Comparison of ENCODE assay signal across 1 cellular context in the genomic region with DNA sequence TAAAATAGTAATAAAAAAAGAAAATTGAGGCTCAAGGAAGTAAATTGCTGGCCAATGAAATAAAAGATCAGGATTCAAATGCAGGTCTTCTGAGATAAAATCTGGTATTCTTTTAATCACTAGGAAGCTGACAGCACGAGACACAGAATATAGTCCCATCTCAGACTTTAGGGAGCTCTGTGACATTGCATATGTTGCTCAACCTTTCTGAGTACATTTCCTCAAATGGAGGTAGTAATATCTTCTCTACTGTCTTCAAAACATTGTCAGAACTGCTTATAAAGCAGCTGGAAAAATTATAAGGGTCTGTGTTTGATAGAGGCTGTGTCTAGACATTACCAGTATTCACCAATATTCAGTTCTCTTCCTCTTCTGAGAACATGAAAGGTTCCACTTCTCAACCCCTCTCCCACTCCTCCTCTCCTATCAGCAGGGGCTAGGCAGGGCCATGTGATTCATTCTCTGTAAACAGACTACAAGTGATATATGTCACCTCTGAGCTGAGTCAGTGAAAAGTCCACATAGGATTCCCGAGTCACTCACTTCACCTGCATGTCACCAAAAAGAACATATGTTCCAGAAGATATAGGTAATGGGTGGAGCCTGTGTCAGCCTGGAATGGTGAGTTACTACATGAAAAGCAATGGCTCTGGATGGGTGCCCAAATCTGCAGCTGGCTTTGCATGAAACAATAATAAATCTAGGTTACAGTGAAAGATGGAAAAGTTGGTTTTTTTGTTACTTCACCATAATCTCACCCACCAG.
TF ChIP-seq lines count a peak whose summit lies in the region.

No MANE protein-coding gene starts in this region.

TF ChIP-seq in K562, 482 proteins besides CTCF, POLR2A, EP300 and RAD21 (continued from another document and continues in another):
- TF ChIP-seq, protein P1, sequence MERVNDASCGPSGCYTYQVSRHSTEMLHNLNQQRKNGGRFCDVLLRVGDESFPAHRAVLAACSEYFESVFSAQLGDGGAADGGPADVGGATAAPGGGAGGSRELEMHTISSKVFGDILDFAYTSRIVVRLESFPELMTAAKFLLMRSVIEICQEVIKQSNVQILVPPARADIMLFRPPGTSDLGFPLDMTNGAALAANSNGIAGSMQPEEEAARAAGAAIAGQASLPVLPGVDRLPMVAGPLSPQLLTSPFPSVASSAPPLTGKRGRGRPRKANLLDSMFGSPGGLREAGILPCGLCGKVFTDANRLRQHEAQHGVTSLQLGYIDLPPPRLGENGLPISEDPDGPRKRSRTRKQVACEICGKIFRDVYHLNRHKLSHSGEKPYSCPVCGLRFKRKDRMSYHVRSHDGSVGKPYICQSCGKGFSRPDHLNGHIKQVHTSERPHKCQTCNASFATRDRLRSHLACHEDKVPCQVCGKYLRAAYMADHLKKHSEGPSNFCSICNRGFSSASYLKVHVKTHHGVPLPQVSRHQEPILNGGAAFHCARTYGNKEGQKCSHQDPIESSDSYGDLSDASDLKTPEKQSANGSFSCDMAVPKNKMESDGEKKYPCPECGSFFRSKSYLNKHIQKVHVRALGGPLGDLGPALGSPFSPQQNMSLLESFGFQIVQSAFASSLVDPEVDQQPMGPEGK (CRISPR knock-in tag; IDR thresholded peaks at IDR 0.05; ENCODE audit: borderline replicate concordance), result no peak
- TF ChIP-seq PHF21A (IDR thresholded peaks at IDR 0.05; ENCODE audit: borderline replicate concordance, low read depth) (no peak), GABPB2 (CRISPR knock-in tag; conservative IDR thresholded peaks at IDR 0.05) (no peak), ZNF217 (CRISPR knock-in tag; IDR thresholded peaks at IDR 0.05) (no peak), TCFL5 (CRISPR knock-in tag; conservative IDR thresholded peaks at IDR 0.05) (no peak), SIX5 (IDR thresholded peaks at IDR 0.05; ENCODE audit: borderline replicate concordance in 1 of 2, insufficient read depth in 1 of 2, low read depth in 1 of 2, low read length in 2 of 2) (no peak), HEY1 (CRISPR knock-in tag; IDR thresholded peaks at IDR 0.05; ENCODE audit: borderline replicate concordance) (no peak), XRCC4 (IDR thresholded peaks at IDR 0.05; ENCODE audit: extremely low read depth, insufficient read depth, insufficient read length) (no peak), RBM22 (IDR thresholded peaks at IDR 0.05; ENCODE audit: low read depth, low read length, poor library complexity, severe bottlenecking) (no peak), NFE2L1 (tag; IDR thresholded peaks at IDR 0.05; ENCODE audit: borderline replicate concordance, low read depth) (no peak), RBFOX2 (IDR thresholded peaks at IDR 0.05; ENCODE audit: low read depth, low read length) (no peak), ZNF707 (CRISPR knock-in tag; conservative IDR thresholded peaks at IDR 0.05) (no peak), ZNF311 (CRISPR knock-in tag; IDR thresholded peaks at IDR 0.05) (no peak), ELF1 (tag; IDR thresholded peaks at IDR 0.05) (no peak), DMBX1 (CRISPR knock-in tag; IDR thresholded peaks at IDR 0.05; ENCODE audit: borderline replicate concordance) (no peak), ZC3H4 (CRISPR knock-in tag; IDR thresholded peaks at IDR 0.05; ENCODE audit: borderline replicate concordance) (no peak), NFIX (CRISPR knock-in tag; IDR thresholded peaks at IDR 0.05; ENCODE audit: low read depth) (no peak), JUN (IDR thresholded peaks at IDR 0.05; ENCODE audit: borderline replicate concordance, low read depth, low read length) (peak; percentile 91), JUN (CRISPR knock-in tag; IDR thresholded peaks at IDR 0.05; ENCODE audit: borderline replicate concordance) (no peak), TOE1 (IDR thresholded peaks at IDR 0.05; ENCODE audit: borderline replicate concordance) (peak; percentile 58; the same call in 1 of the 2 replicates), TOE1 (CRISPR knock-in tag; IDR thresholded peaks at IDR 0.05; ENCODE audit: borderline replicate concordance, low read depth) (no peak), HNRNPL (IDR thresholded peaks at IDR 0.05; ENCODE audit: low read depth, low read length) (no peak), GATAD2B (IDR thresholded peaks at IDR 0.05; ENCODE audit: borderline replicate concordance) (no peak)
- TF ChIP-seq, protein P2, sequence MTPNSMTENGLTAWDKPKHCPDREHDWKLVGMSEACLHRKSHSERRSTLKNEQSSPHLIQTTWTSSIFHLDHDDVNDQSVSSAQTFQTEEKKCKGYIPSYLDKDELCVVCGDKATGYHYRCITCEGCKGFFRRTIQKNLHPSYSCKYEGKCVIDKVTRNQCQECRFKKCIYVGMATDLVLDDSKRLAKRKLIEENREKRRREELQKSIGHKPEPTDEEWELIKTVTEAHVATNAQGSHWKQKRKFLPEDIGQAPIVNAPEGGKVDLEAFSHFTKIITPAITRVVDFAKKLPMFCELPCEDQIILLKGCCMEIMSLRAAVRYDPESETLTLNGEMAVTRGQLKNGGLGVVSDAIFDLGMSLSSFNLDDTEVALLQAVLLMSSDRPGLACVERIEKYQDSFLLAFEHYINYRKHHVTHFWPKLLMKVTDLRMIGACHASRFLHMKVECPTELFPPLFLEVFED (CRISPR knock-in tag; conservative IDR thresholded peaks at IDR 0.05), result no peak
- TF ChIP-seq, protein P3, sequence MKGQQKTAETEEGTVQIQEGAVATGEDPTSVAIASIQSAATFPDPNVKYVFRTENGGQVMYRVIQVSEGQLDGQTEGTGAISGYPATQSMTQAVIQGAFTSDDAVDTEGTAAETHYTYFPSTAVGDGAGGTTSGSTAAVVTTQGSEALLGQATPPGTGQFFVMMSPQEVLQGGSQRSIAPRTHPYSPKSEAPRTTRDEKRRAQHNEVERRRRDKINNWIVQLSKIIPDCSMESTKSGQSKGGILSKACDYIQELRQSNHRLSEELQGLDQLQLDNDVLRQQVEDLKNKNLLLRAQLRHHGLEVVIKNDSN (CRISPR knock-in tag; IDR thresholded peaks at IDR 0.05), result peak; percentile 74
- TF ChIP-seq, protein P4, sequence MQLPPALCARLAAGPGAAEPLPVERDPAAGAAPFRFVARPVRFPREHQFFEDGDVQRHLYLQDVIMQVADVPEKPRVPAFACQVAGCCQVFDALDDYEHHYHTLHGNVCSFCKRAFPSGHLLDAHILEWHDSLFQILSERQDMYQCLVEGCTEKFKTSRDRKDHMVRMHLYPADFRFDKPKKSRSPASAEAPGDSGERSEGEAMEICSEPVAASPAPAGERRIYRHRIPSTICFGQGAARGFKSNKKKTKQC (CRISPR knock-in tag; IDR thresholded peaks at IDR 0.05), result no peak
- TF ChIP-seq, protein P5, sequence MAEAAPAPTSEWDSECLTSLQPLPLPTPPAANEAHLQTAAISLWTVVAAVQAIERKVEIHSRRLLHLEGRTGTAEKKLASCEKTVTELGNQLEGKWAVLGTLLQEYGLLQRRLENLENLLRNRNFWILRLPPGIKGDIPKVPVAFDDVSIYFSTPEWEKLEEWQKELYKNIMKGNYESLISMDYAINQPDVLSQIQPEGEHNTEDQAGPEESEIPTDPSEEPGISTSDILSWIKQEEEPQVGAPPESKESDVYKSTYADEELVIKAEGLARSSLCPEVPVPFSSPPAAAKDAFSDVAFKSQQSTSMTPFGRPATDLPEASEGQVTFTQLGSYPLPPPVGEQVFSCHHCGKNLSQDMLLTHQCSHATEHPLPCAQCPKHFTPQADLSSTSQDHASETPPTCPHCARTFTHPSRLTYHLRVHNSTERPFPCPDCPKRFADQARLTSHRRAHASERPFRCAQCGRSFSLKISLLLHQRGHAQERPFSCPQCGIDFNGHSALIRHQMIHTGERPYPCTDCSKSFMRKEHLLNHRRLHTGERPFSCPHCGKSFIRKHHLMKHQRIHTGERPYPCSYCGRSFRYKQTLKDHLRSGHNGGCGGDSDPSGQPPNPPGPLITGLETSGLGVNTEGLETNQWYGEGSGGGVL (CRISPR knock-in tag; IDR thresholded peaks at IDR 0.05), result no peak
- TF ChIP-seq, protein P6, sequence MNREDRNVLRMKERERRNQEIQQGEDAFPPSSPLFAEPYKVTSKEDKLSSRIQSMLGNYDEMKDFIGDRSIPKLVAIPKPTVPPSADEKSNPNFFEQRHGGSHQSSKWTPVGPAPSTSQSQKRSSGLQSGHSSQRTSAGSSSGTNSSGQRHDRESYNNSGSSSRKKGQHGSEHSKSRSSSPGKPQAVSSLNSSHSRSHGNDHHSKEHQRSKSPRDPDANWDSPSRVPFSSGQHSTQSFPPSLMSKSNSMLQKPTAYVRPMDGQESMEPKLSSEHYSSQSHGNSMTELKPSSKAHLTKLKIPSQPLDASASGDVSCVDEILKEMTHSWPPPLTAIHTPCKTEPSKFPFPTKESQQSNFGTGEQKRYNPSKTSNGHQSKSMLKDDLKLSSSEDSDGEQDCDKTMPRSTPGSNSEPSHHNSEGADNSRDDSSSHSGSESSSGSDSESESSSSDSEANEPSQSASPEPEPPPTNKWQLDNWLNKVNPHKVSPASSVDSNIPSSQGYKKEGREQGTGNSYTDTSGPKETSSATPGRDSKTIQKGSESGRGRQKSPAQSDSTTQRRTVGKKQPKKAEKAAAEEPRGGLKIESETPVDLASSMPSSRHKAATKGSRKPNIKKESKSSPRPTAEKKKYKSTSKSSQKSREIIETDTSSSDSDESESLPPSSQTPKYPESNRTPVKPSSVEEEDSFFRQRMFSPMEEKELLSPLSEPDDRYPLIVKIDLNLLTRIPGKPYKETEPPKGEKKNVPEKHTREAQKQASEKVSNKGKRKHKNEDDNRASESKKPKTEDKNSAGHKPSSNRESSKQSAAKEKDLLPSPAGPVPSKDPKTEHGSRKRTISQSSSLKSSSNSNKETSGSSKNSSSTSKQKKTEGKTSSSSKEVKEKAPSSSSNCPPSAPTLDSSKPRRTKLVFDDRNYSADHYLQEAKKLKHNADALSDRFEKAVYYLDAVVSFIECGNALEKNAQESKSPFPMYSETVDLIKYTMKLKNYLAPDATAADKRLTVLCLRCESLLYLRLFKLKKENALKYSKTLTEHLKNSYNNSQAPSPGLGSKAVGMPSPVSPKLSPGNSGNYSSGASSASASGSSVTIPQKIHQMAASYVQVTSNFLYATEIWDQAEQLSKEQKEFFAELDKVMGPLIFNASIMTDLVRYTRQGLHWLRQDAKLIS (CRISPR knock-in tag; IDR thresholded peaks at IDR 0.05), result no peak
- TF ChIP-seq, protein P7, sequence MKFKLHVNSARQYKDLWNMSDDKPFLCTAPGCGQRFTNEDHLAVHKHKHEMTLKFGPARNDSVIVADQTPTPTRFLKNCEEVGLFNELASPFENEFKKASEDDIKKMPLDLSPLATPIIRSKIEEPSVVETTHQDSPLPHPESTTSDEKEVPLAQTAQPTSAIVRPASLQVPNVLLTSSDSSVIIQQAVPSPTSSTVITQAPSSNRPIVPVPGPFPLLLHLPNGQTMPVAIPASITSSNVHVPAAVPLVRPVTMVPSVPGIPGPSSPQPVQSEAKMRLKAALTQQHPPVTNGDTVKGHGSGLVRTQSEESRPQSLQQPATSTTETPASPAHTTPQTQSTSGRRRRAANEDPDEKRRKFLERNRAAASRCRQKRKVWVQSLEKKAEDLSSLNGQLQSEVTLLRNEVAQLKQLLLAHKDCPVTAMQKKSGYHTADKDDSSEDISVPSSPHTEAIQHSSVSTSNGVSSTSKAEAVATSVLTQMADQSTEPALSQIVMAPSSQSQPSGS (CRISPR knock-in tag; IDR thresholded peaks at IDR 0.05), result no peak
- TF ChIP-seq, protein P8, sequence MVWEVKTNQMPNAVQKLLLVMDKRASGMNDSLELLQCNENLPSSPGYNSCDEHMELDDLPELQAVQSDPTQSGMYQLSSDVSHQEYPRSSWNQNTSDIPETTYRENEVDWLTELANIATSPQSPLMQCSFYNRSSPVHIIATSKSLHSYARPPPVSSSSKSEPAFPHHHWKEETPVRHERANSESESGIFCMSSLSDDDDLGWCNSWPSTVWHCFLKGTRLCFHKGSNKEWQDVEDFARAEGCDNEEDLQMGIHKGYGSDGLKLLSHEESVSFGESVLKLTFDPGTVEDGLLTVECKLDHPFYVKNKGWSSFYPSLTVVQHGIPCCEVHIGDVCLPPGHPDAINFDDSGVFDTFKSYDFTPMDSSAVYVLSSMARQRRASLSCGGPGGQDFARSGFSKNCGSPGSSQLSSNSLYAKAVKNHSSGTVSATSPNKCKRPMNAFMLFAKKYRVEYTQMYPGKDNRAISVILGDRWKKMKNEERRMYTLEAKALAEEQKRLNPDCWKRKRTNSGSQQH (CRISPR knock-in tag; IDR thresholded peaks at IDR 0.05), result no peak
- TF ChIP-seq, protein P9, sequence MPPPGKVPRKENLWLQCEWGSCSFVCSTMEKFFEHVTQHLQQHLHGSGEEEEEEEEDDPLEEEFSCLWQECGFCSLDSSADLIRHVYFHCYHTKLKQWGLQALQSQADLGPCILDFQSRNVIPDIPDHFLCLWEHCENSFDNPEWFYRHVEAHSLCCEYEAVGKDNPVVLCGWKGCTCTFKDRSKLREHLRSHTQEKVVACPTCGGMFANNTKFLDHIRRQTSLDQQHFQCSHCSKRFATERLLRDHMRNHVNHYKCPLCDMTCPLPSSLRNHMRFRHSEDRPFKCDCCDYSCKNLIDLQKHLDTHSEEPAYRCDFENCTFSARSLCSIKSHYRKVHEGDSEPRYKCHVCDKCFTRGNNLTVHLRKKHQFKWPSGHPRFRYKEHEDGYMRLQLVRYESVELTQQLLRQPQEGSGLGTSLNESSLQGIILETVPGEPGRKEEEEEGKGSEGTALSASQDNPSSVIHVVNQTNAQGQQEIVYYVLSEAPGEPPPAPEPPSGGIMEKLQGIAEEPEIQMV (tag; conservative IDR thresholded peaks at IDR 0.05; ENCODE audit: low read depth), result no peak
- TF ChIP-seq, protein P10, sequence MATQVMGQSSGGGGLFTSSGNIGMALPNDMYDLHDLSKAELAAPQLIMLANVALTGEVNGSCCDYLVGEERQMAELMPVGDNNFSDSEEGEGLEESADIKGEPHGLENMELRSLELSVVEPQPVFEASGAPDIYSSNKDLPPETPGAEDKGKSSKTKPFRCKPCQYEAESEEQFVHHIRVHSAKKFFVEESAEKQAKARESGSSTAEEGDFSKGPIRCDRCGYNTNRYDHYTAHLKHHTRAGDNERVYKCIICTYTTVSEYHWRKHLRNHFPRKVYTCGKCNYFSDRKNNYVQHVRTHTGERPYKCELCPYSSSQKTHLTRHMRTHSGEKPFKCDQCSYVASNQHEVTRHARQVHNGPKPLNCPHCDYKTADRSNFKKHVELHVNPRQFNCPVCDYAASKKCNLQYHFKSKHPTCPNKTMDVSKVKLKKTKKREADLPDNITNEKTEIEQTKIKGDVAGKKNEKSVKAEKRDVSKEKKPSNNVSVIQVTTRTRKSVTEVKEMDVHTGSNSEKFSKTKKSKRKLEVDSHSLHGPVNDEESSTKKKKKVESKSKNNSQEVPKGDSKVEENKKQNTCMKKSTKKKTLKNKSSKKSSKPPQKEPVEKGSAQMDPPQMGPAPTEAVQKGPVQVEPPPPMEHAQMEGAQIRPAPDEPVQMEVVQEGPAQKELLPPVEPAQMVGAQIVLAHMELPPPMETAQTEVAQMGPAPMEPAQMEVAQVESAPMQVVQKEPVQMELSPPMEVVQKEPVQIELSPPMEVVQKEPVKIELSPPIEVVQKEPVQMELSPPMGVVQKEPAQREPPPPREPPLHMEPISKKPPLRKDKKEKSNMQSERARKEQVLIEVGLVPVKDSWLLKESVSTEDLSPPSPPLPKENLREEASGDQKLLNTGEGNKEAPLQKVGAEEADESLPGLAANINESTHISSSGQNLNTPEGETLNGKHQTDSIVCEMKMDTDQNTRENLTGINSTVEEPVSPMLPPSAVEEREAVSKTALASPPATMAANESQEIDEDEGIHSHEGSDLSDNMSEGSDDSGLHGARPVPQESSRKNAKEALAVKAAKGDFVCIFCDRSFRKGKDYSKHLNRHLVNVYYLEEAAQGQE (CRISPR knock-in tag; IDR thresholded peaks at IDR 0.05; ENCODE audit: low read depth), result no peak
- TF ChIP-seq, protein P11, sequence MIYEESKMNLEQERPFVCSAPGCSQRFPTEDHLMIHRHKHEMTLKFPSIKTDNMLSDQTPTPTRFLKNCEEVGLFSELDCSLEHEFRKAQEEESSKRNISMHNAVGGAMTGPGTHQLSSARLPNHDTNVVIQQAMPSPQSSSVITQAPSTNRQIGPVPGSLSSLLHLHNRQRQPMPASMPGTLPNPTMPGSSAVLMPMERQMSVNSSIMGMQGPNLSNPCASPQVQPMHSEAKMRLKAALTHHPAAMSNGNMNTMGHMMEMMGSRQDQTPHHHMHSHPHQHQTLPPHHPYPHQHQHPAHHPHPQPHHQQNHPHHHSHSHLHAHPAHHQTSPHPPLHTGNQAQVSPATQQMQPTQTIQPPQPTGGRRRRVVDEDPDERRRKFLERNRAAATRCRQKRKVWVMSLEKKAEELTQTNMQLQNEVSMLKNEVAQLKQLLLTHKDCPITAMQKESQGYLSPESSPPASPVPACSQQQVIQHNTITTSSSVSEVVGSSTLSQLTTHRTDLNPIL (CRISPR knock-in tag; IDR thresholded peaks at IDR 0.05), result no peak
